20 cellular contexts compared by ENCODE assay signal in the genomic region with DNA sequence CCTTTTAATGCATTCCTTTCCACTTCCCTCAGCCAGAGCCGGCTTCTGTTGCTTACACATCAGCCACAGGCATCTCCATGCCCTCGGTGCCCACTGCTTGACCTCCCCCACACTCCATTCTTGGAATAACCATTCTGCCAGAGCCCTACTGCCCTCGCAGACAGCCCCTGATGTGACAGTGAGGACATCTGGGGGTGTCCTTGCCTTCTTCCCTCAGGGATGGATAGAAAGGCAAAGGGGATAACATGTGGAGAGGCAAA. TPM values are rescaled to one million over a fixed set of nuclear protein-coding genes. Genes with fewer than 3 reads are reported as not detected.
DNase-seq lines count a peak whose midpoint lies in the region; TF ChIP-seq lines count a peak whose summit lies in the region.
"Had no signal": no experiment of that assay in that cellular context is flagged by ENCODE, and none has a peak within 500 bp of the region (broad histone marks: within the 10 kb centered on the region; RNA-seq: fewer than 3 reads in every experiment).

No MANE protein-coding gene starts in this region.

- H3K9me2 ChIP-seq in DOHH2 (replicated peaks; ENCODE audit: control insufficient read depth, low read length), result no peaks in the 10 kb centered on the region

- 0 out of 2 replicates have a peak, but pooled peaks cover 5% of the 10 kb centered on the region for H3F3A ChIP-seq in DOHH2 (ENCODE audit: control insufficient read depth, insufficient read depth)

- peaks cover 4% of the 10 kb centered on the region; the same call in 1 of the 2 replicates for H4K20me1 ChIP-seq in DOHH2 (ENCODE audit: control insufficient read depth, insufficient read depth, low read depth, low read length)

- H3K27me3 ChIP-seq in DOHH2 (ENCODE audit: control insufficient read depth, low read length) (peaks cover 30% of the 10 kb centered on the region), esophagus muscularis mucosa (peaks cover 0 to 32% (median under 1%) of the 10 kb centered on the region in 4 donors), thyroid gland (no peaks in the 10 kb centered on the region)

- H3K27ac ChIP-seq in DOHH2 (ENCODE audit: low read depth, low read length) (no peak overlapping the region), esophagus muscularis mucosa (replicated peaks in 1 of 4) (no peak overlapping the region), thyroid gland (no peak overlapping the region)
- H3K27ac ChIP-seq: GM23248, KMS-11 had no signal

- DNase-seq in M059J (ENCODE audit: low read depth) (peak; percentile 50), esophagus muscularis mucosa (ENCODE audit: extremely low spot score) (peak; percentile 77), renal cortical epithelial cell (ENCODE audit: low read depth) (peak; percentile 22), NCI-H187 treated with DMSO at 0.1 percent for 48 hours (lab: John Stamatoyannopoulos, UW) (no peak), thyroid gland (no peak)
- DNase-seq in stimulated activated CD4-positive, alpha-beta T cell treated with anti-CD3 and anti-CD28 coated beads, Interleukin-2, amount 100 ng/mL, for 24 hours, result no peak
- DNase-seq: ACHN; CD4-positive, alpha-beta memory T cell; GM23248; HCEC 1CT; MM.1S; NCI-H1105 treated with DMSO at 0.1 percent for 48 hours; NCI-H187; NCI-H446; NCI-H69; SHP77 treated with DMSO at 0.1 percent for 48 hours had no signal

- intact Hi-C loops in esophagus muscularis mucosa (cut with DNase I), result no loop called here
- intact Hi-C loops in thyroid gland (cut with DNase I), result no loop called here

- H3K9me3 ChIP-seq in DOHH2 (ENCODE audit: control insufficient read depth, insufficient read depth, low read length) (no peaks in the 10 kb centered on the region), esophagus muscularis mucosa (no peaks in the 10 kb centered on the region), thyroid gland (no peaks in the 10 kb centered on the region)

- H3K79me2 ChIP-seq in DOHH2 (ENCODE audit: control insufficient read depth, low read length), result no peaks in the 10 kb centered on the region

- WGBS in esophagus muscularis mucosa, result 94% methylated on average over 3 of the region's 3 CpGs
- 95 to 96% methylated on average over 3 of the region's 3 CpGs for WGBS in thyroid gland, 2 donors

- no peak for TF ChIP-seq CTCF in DOHH2 (IDR thresholded peaks at IDR 0.05; ENCODE audit: low read depth, low read length, poor library complexity, severe bottlenecking)
- TF ChIP-seq CTCF in esophagus muscularis mucosa (IDR thresholded peaks at IDR 0.05), result no peak
- no peak for TF ChIP-seq CTCF in thyroid gland (IDR thresholded peaks at IDR 0.05)

- TF ChIP-seq POLR2A in esophagus muscularis mucosa (IDR thresholded peaks at IDR 0.05; ENCODE audit: low read depth) (no peak), thyroid gland (IDR thresholded peaks at IDR 0.05) (no peak)

- peak overlapping the region; percentile 59 for H3K4me2 ChIP-seq in DOHH2 (ENCODE audit: low read length)
- H3K4me2 ChIP-seq: KMS-11 had no signal

- H3K4me1 ChIP-seq in DOHH2 (ENCODE audit: control insufficient read depth, low read length) (peaks cover 24% of the 10 kb centered on the region), esophagus muscularis mucosa (peaks cover 0 to 17% (median 6%) of the 10 kb centered on the region in 4 donors), thyroid gland (no peaks in the 10 kb centered on the region)

- H3K4me3 ChIP-seq in DOHH2 (ENCODE audit: low read length) (0 out of 2 replicates have a peak overlapping the region, but pooled peaks have one; percentile 18), esophagus muscularis mucosa (no peak overlapping the region), thyroid gland (replicated peaks in 1 of 3) (no peak overlapping the region)
- H3K4me3 ChIP-seq: GM12878, GM23248 had no signal

- no peak for TF ChIP-seq EP300 in esophagus muscularis mucosa (IDR thresholded peaks at IDR 0.05)

- H3K36me3 ChIP-seq in DOHH2 (ENCODE audit: control insufficient read depth, low read length), result no peaks in the 10 kb centered on the region
- no peaks in the 10 kb centered on the region for H3K36me3 ChIP-seq in esophagus muscularis mucosa
- no peaks in the 10 kb centered on the region for H3K36me3 ChIP-seq in thyroid gland

RNA-seq across cellular contexts. Expression of gene NPPC, which starts 6.4 kb away (rescaled TPM):
- total RNA-seq in M059J (2014; rRNA removed; shearing (Covaris generic)), result not detected in 2 replicates
- under 1 TPM in 2 of 4 donors, not detected in 2; 0.66 to 0.98 TPM for total RNA-seq in esophagus muscularis mucosa
- 0.40 TPM in 1 of 2 replicates, not detected in the other for total RNA-seq in renal cortical epithelial cell
- not detected for total RNA-seq in thyroid gland
- total RNA-seq: CD4-positive, alpha-beta memory T cell; GM12878; GM23248; RPMI7951 had no signal

RNA-seq across cellular contexts. Expression of gene DIS3L2, which starts 28.9 kb away (rescaled TPM):
- 7.4 and 10.6 TPM in 2 replicates for total RNA-seq in M059J (2014; rRNA removed; shearing (Covaris generic))
- total RNA-seq in esophagus muscularis mucosa, result 10 to 100 TPM; 16.1 to 26.7 (median 22.0) TPM
- 20.3 and 28.5 TPM in 2 replicates for total RNA-seq in renal cortical epithelial cell
- total RNA-seq in thyroid gland, result 10 to 100 TPM; 42.2 to 68.7 (median 50.3) TPM

Comparison
In these comparisons a context has a peak if more than half of its experiments do, and no peak if none do; other contexts are left out.
1. DNase-seq: peak in M059J (single experiment), esophagus muscularis mucosa (single experiment) and renal cortical epithelial cell (single experiment); none in NCI-H187 treated with DMSO at 0.1 percent for 48 hours (single experiment), stimulated activated CD4-positive, alpha-beta T cell treated with anti-CD3 and anti-CD28 coated beads, Interleukin-2, amount 100 ng/mL, for 24 hours (0 of 2) and thyroid gland (0 of 2).